In genomic region chr2:208906330-208906729, GRCh38 we compare ENCODE assay signal across 1 cellular context.
TF ChIP-seq lines count a peak whose summit lies in the region.

No MANE protein-coding gene starts in this region.

TF ChIP-seq in GM23338, 12 proteins besides CTCF, POLR2A, EP300 and RAD21 (continued from another document):
- TF ChIP-seq ZNF462 (CRISPR knock-in tag; IDR thresholded peaks at IDR 0.05) (no peak; the same call in 1 of the 2 replicates), NANOG (IDR thresholded peaks at IDR 0.05; ENCODE audit: borderline replicate concordance) (no peak), CREB1 (CRISPR knock-in tag; IDR thresholded peaks at IDR 0.05; ENCODE audit: low read depth) (no peak), REST (IDR thresholded peaks at IDR 0.05; ENCODE audit: unreplicated experiment) (no peak), EZH2 (IDR thresholded peaks at IDR 0.05; ENCODE audit: low read depth, unreplicated experiment) (no peak), EZH2phosphoT487 (IDR thresholded peaks at IDR 0.05; ENCODE audit: unreplicated experiment) (no peak), ZNF114 (CRISPR knock-in tag; IDR thresholded peaks at IDR 0.05) (no peak), JUNB (IDR thresholded peaks at IDR 0.05; ENCODE audit: unreplicated experiment) (no peak), ETS1 (IDR thresholded peaks at IDR 0.05) (no peak)
